In the genomic region with DNA sequence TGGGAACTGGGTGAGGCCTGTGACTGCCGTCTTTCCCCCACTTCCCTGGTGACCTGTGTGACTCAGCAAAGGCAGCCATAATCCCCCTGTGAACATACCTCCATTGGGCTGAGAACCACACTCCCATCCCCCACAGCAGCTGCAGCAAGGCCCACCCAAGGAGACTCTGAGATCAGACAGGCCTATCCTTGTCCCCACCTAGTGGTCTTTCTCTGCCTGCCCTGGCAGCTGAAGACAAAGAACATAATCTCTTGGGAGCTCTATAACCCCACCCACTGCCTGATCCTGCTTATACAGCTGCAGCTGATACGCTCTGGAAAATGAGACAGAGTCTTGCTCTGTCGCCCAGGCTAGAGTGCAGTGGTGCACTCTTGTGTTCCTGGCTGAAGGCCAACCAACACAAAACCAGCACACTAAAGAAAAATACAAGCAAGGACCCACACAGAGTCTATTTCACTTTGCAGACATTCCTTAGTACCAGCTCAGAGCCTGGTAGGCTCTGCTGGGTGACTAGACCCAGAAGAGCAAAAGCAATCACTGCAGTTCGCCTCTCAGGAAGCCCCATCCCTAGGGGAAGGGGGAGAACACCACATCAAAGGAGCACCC, we compare ENCODE assay signal across 10 cellular contexts.
DNase-seq lines count a peak whose midpoint lies in the region; ATAC-seq and TF ChIP-seq lines count a peak whose summit lies in the region.
"Had no signal": no experiment of that assay in that cellular context is flagged by ENCODE, and none has a peak within 500 bp of the region (broad histone marks: within the 10 kb centered on the region; RNA-seq: fewer than 3 reads in every experiment).

No MANE protein-coding gene starts in this region.

- H3K4me3 ChIP-seq in NB4 (ENCODE audit: low read depth, low read length): no peak overlapping the region
- no peak overlapping the region for H3K4me3 ChIP-seq in astrocyte of the spinal cord (ENCODE audit: low read depth, low read length)
- H3K4me3 ChIP-seq: heart right ventricle had no signal

- peak; percentile 21 for TF ChIP-seq CTCF in NB4 (IDR thresholded peaks at IDR 0.05; ENCODE audit: low read depth, low read length)
- TF ChIP-seq CTCF in astrocyte of the spinal cord (IDR thresholded peaks at IDR 0.05; ENCODE audit: low read depth, low read length): peak; percentile 67

- DNase-seq in NB4 (ENCODE audit: low read depth) (peak; percentile 73), astrocyte of the spinal cord (ENCODE audit: low read depth, low spot score) (peak; percentile 98), non-pigmented ciliary epithelial cell (ENCODE audit: low read depth) (peak; percentile 87), GM19240 (ENCODE audit: insufficient read length, low spot score) (no peak), GOT3 (lab: John Stamatoyannopoulos, UW) (no peak), superior temporal gyrus (ENCODE audit: extremely low spot score) (no peak)
- DNase-seq in stimulated activated naive CD4-positive, alpha-beta T cell treated with Interleukin-2 at 50 U/mL for 16 hours (lab: John Stamatoyannopoulos, UW): no peak
- DNase-seq: heart right ventricle; stimulated activated CD4-positive, alpha-beta T cell treated with anti-CD3 and anti-CD28 coated beads, Interleukin-4, amount 100 ng/mL, for 4 hours had no signal

- ATAC-seq in GM18907 (IDR thresholded peaks at IDR 0.05; ENCODE audit: unreplicated experiment): peak; percentile 64
- ATAC-seq: heart right ventricle had no signal

- in situ Hi-C loops in astrocyte of the spinal cord (cut with HindIII; ENCODE audit: low sequenced_read_pairs): no loop called here

- TF ChIP-seq POLR2A in NB4 (IDR thresholded peaks at IDR 0.05; ENCODE audit: extremely low read depth, insufficient read length): no peak

Comparison
In these comparisons a context has a peak if more than half of its experiments do, and no peak if none do; other contexts are left out.
1. DNase-seq: peak in NB4 (single experiment), astrocyte of the spinal cord (single experiment) and non-pigmented ciliary epithelial cell (single experiment); none in GM19240 (single experiment), GOT3 (single experiment), stimulated activated naive CD4-positive, alpha-beta T cell treated with Interleukin-2 at 50 U/mL for 16 hours (single experiment) and superior temporal gyrus (single experiment).